ENCODE assay signal across 19 cellular contexts in genomic region chr2:168796090-168796577, GRCh38. TPM values are rescaled to one million over a fixed set of nuclear protein-coding genes. Genes with fewer than 3 reads are reported as not detected.
DNase-seq lines count a peak whose midpoint lies in the region; ATAC-seq, FAIRE-seq and TF ChIP-seq lines count a peak whose summit lies in the region.
"Had no signal": no experiment of that assay in that cellular context is flagged by ENCODE, and none has a peak within 500 bp of the region (broad histone marks: within the 10 kb centered on the region; RNA-seq: fewer than 3 reads in every experiment).

No MANE protein-coding gene starts in this region.

- TF ChIP-seq CTCF in H1 (IDR thresholded peaks at IDR 0.05; ENCODE audit: control extremely low read depth in 1 of 3, insufficient read depth in 1 of 3, low read depth in 1 of 3, low read length in 3 of 3) = no peak
- no peak for TF ChIP-seq CTCF in mesothelial cell of epicardium (IDR thresholded peaks at IDR 0.05; ENCODE audit: unreplicated experiment)

- H4K8ac ChIP-seq in H1 (ENCODE audit: extremely low read depth, insufficient read depth, low read length) = no peak overlapping the region
- H4K8ac ChIP-seq in mesenchymal stem cell (ENCODE audit: low read length) = peak overlapping the region; percentile 66

- H3K56ac ChIP-seq in H1 (replicated peaks; ENCODE audit: insufficient read length, low read depth, low read length) = no peak overlapping the region

- H3K4me3 ChIP-seq in H1 (ENCODE audit: extremely low read depth in 1 of 4, insufficient read depth in 2 of 4, low read depth in 3 of 4, low read length in 4 of 4) (no peak overlapping the region), mesenchymal stem cell (ENCODE audit: insufficient read depth in 1 of 2, low read depth in 1 of 2, low read length in 2 of 2) (no peak overlapping the region), skeletal muscle tissue (ENCODE audit: low read length in 3 of 3) (no peak overlapping the region)

- TF ChIP-seq EP300 in H1 (IDR thresholded peaks at IDR 0.05; ENCODE audit: borderline replicate concordance in 1 of 2, low read depth in 2 of 2, low read length in 2 of 2) = no peak

- H2BK20ac ChIP-seq in H1 (ENCODE audit: low read length) = no peak overlapping the region

- DNase-seq in DMS53 treated with DMSO at 0.1 percent for 48 hours (lab: John Stamatoyannopoulos, UW; ENCODE audit: unreplicated experiment) (peak; percentile 48), H1 (ENCODE audit: low read depth in 1 of 2, low spot score in 2 of 2) (no peak), mesenchymal stem cell (no peak), mesothelial cell of epicardium (ENCODE audit: low spot score in 2 of 2, unreplicated experiment in 2 of 2) (no peak), NK-92 (lab: John Stamatoyannopoulos, UW; ENCODE audit: unreplicated experiment) (no peak), D341Med (ENCODE audit: low spot score) (no peak)
- DNase-seq: BE2C, DMS 273 treated with DMSO at 0.1 percent for 48 hours, EL, NCI-H1417, NCI-H1930, NCI-H2171 treated with DMSO at 0.1 percent for 48 hours, NCI-H510A, NCI-H82, SIG-M5 had no signal

- no peak overlapping the region for H3K23ac ChIP-seq in H1 (ENCODE audit: insufficient read length)
- no peak overlapping the region for H3K23ac ChIP-seq in mesenchymal stem cell (ENCODE audit: low read length in 2 of 2)

- no peak overlapping the region for H3K27ac Mint-ChIP-seq in mesothelial cell of epicardium

- H3K27me3 ChIP-seq in H1 (replicated peaks in 1 of 4; ENCODE audit: control insufficient read depth in 3 of 4, extremely low read depth in 1 of 4, insufficient read depth in 3 of 4, low read length in 3 of 4) = no peaks in the 10 kb centered on the region
- peaks cover 0 to 2% of the 10 kb centered on the region in 2 experiments for H3K27me3 ChIP-seq in mesenchymal stem cell (ENCODE audit: control insufficient read depth in 1 of 2, insufficient read depth in 1 of 2, low read length in 2 of 2)
- H3K27me3 ChIP-seq in skeletal muscle tissue (ENCODE audit: control insufficient read depth in 3 of 3, insufficient read depth in 3 of 3, low read length in 3 of 3) = no peaks in the 10 kb centered on the region
- H3K27me3 ChIP-seq: BE2C had no signal

- H4K20me1 ChIP-seq in H1 (replicated peaks in 1 of 2; ENCODE audit: control insufficient read depth in 1 of 2, insufficient read depth in 2 of 2, low read length in 2 of 2) = no peaks in the 10 kb centered on the region

- no peaks in the 10 kb centered on the region for H3K23me2 ChIP-seq in H1 (ENCODE audit: low read depth, low read length)

- ATAC-seq in HG03565 (IDR thresholded peaks at IDR 0.05; ENCODE audit: unreplicated experiment) = no peak

- H3K36me3 Mint-ChIP-seq in mesothelial cell of epicardium = no peaks in the 10 kb centered on the region

- H3K18ac ChIP-seq in H1 (ENCODE audit: extremely low read depth, low read length) = no peak overlapping the region
- H3K18ac ChIP-seq in mesenchymal stem cell (ENCODE audit: low read depth in 1 of 2, low read length in 2 of 2) = peak overlapping the region; percentile 50 to 80

- H3K79me2 ChIP-seq in H1 (ENCODE audit: control insufficient read depth in 1 of 2, insufficient read depth in 2 of 2, low read length in 2 of 2) = no peaks in the 10 kb centered on the region

- POLR2A ChIA-PET in H1 (lab: Charles Lee; ENCODE audit: partially characterized antibody) = no interaction called here

- no peak overlapping the region for H2BK5ac ChIP-seq in H1 (ENCODE audit: low read depth, low read length)
- no peak overlapping the region for H2BK5ac ChIP-seq in mesenchymal stem cell (ENCODE audit: low read depth, low read length, poor library complexity, severe bottlenecking)

- no peak for TF ChIP-seq POLR2A in H1 (IDR thresholded peaks at IDR 0.05; ENCODE audit: control extremely low read depth in 1 of 2, low read depth in 2 of 2, low read length in 2 of 2)

- FAIRE-seq in H1 (lab: Jason Lieb, UNC) = no peak
- FAIRE-seq: RCC 7860 had no signal

- H3K4ac ChIP-seq in H1 (replicated peaks; ENCODE audit: insufficient read length, low read depth, low read length) = no peak overlapping the region
- peak overlapping the region; percentile 35 to 37 for H3K4ac ChIP-seq in mesenchymal stem cell (ENCODE audit: low read depth in 1 of 2, low read length in 2 of 2)

- H3K9me3 Mint-ChIP-seq in mesothelial cell of epicardium = no peaks in the 10 kb centered on the region

- H2BK15ac ChIP-seq in H1 (ENCODE audit: low read length) (0 out of 2 replicates have a peak overlapping the region, but pooled peaks have one; percentile 48), mesenchymal stem cell (ENCODE audit: low read depth, poor library complexity, severe bottlenecking) (peak overlapping the region; percentile 60)

- H2BK120ac ChIP-seq in H1 (replicated peaks; ENCODE audit: low read depth, low read length) (no peak overlapping the region), mesenchymal stem cell (ENCODE audit: low read depth, low read length) (peak overlapping the region; percentile 40)

- H3K4me1 ChIP-seq in H1 (replicated peaks in 1 of 4; ENCODE audit: control insufficient read depth in 3 of 4, insufficient read depth in 4 of 4, low read length in 3 of 4) = peaks cover 4 to 14% (median 10%) of the 10 kb centered on the region in 4 experiments; a peak in 5 of 7 replicates
- no peaks in the 10 kb centered on the region for H3K4me1 ChIP-seq in mesenchymal stem cell (ENCODE audit: control insufficient read depth, insufficient read depth, low read depth, low read length)
- H3K4me1 ChIP-seq in skeletal muscle tissue (ENCODE audit: control insufficient read depth in 3 of 3, insufficient read depth in 3 of 3, low read length in 3 of 3) = peaks cover 0 to 9% (median 0%) of the 10 kb centered on the region in 3 donors
- H3K4me1 ChIP-seq: BE2C had no signal

- H4K5ac ChIP-seq in H1 (ENCODE audit: insufficient read length, low read depth, low read length) = peak overlapping the region; percentile 63

- H3K4me1 Mint-ChIP-seq in mesothelial cell of epicardium = peaks cover 12% of the 10 kb centered on the region

- peak overlapping the region; percentile 54 for H4K91ac ChIP-seq in H1 (replicated peaks; ENCODE audit: insufficient read length, low read length)
- peak overlapping the region; percentile 79 for H4K91ac ChIP-seq in mesenchymal stem cell (ENCODE audit: low read length)

- no peaks in the 10 kb centered on the region for H3K79me1 ChIP-seq in H1 (ENCODE audit: low read depth, low read length)
- H3K79me1 ChIP-seq in mesenchymal stem cell (replicated peaks; ENCODE audit: low read length, poor library complexity, severe bottlenecking) = no peaks in the 10 kb centered on the region

- H3K4me2 ChIP-seq in H1 (ENCODE audit: insufficient read depth in 1 of 2, low read depth in 2 of 2, low read length in 2 of 2) = no peak overlapping the region
- no peak overlapping the region for H3K4me2 ChIP-seq in mesenchymal stem cell (ENCODE audit: low read length, poor library complexity, severe bottlenecking)

- H2AFZ ChIP-seq in H1 (ENCODE audit: low read length) = no peak overlapping the region
- H2AFZ ChIP-seq in mesenchymal stem cell (ENCODE audit: low read depth, low read length) = no peak overlapping the region

- TF ChIP-seq RAD21 in H1 (IDR thresholded peaks at IDR 0.05 in 1 of 2, conservative IDR thresholded peaks at IDR 0.05 in 1 of 2; ENCODE audit: low read depth in 2 of 2, low read length in 2 of 2) = no peak

- 0 out of 2 replicates have a peak overlapping the region, but pooled peaks have one; percentile 18 for H2BK12ac ChIP-seq in H1 (ENCODE audit: low read depth, low read length)
- H2BK12ac ChIP-seq in mesenchymal stem cell (ENCODE audit: low read length in 2 of 2) = peak overlapping the region; percentile 60 to 69

- no peak overlapping the region for H3K9ac ChIP-seq in H1 (replicated peaks in 1 of 4; ENCODE audit: extremely low read depth in 1 of 4, low read depth in 3 of 4, low read length in 3 of 4)
- H3K9ac ChIP-seq in mesenchymal stem cell (ENCODE audit: low read length) = no peak overlapping the region
- H3K9ac ChIP-seq in skeletal muscle tissue (ENCODE audit: low read depth in 1 of 3, low read length in 3 of 3) = no peak overlapping the region

- H3K14ac ChIP-seq in H1 (ENCODE audit: insufficient read length) (no peak overlapping the region), mesenchymal stem cell (ENCODE audit: low read length in 2 of 2) (no peak overlapping the region)

- WGBS in H1 (ENCODE audit: extremely low coverage in 1 of 2, insufficient coverage in 1 of 2, insufficient read length in 1 of 2, insufficient replicate concordance in 2 of 2, low coverage in 1 of 2, low lambda C conversion rate in 2 of 2, missing lambda C conversion rate in 1 of 2), 2 experiments = 89% methylated on average over 9 of the region's 9 CpGs; no CpG with 5 or more reads in 1 of the 2 experiments
- 76% methylated on average over 9 of the region's 9 CpGs for WGBS in mesenchymal stem cell

- H3K9me3 ChIP-seq in H1 (ENCODE audit: insufficient read depth in 2 of 2, low read depth in 1 of 2, low read length in 1 of 2) (no peaks in the 10 kb centered on the region), mesenchymal stem cell (ENCODE audit: control insufficient read depth, low read length) (no peaks in the 10 kb centered on the region), skeletal muscle tissue (ENCODE audit: control insufficient read depth in 3 of 3, low read length in 3 of 3) (no peaks in the 10 kb centered on the region)
- H3K9me3 ChIP-seq: BE2C had no signal

- no peaks in the 10 kb centered on the region for H3K36me3 ChIP-seq in H1 (ENCODE audit: control insufficient read depth in 2 of 4, insufficient read depth in 4 of 4, low read length in 3 of 4)
- H3K36me3 ChIP-seq in mesenchymal stem cell (ENCODE audit: control insufficient read depth in 1 of 2, insufficient read depth in 2 of 2, low read depth in 1 of 2, low read length in 2 of 2) = no peaks in the 10 kb centered on the region
- H3K36me3 ChIP-seq in skeletal muscle tissue (ENCODE audit: control insufficient read depth in 3 of 3, insufficient read depth in 3 of 3, low read length in 3 of 3) = no peaks in the 10 kb centered on the region
- H3K36me3 ChIP-seq: BE2C had no signal

- H2AK5ac ChIP-seq in H1 (ENCODE audit: low read depth, low read length) (no peak overlapping the region), mesenchymal stem cell (ENCODE audit: low read length, severe bottlenecking) (no peak overlapping the region)

- H3K27ac ChIP-seq in H1 (ENCODE audit: low read depth, low read length) = no peak overlapping the region
- H3K27ac ChIP-seq in mesenchymal stem cell (ENCODE audit: low read length, poor library complexity, severe bottlenecking) = no peak overlapping the region
- peak overlapping the region; percentile 52 for H3K27ac ChIP-seq in skeletal muscle tissue (ENCODE audit: low read depth, low read length)

- H3K27me3 Mint-ChIP-seq in mesothelial cell of epicardium (ENCODE audit: low read depth) = no peaks in the 10 kb centered on the region

- no peak overlapping the region for H3K4me3 Mint-ChIP-seq in mesothelial cell of epicardium

- CTCF ChIA-PET in H1 (lab: Charles Lee; ENCODE audit: partially characterized antibody) = interaction anchor here (0.8 to 3.3 kb wide), 3 partner anchors 20 to 451 kb away, joined by 3 to 14 read pairs (median 3); no protein-coding TSS in a partner anchor

RNA-seq across cellular contexts. Expression of gene NOSTRIN, which starts 6.3 kb away (rescaled TPM):
- not detected in 2 replicates for total RNA-seq in H1 (2021; fragmentation: NEBNext Ultra II Directional; extraction: Animal tissue kit (Norgen Biotek cat#: 25700))
- polyA plus RNA-seq in H1 (2011; rRNA removed) = not detected in 2 replicates
- not detected for polyA plus RNA-seq in H1 (2011; cell fraction: cytosol; rRNA removed)
- polyA plus RNA-seq in H1 (2011; cell fraction: nucleus; rRNA removed) = not detected
- polyA plus RNA-seq in H1 (2012, experiment 1 of 2) = 0.88 to 2.0 TPM (median 1.3 TPM) in 4 replicates
- not detected for polyA plus RNA-seq in H1 (2012, experiment 2 of 2)
- polyA plus RNA-seq in H1 (2013, experiment 1 of 2) = not detected
- not detected for polyA plus RNA-seq in H1 (2013, experiment 2 of 2)
- not detected in 2 replicates for polyA minus RNA-seq in H1 (2011; rRNA and poly(A)+ RNA removed)
- polyA minus RNA-seq in H1 (2011; cell fraction: cytosol; rRNA and poly(A)+ RNA removed) = not detected
- not detected for polyA minus RNA-seq in H1 (2011; cell fraction: nucleus; rRNA and poly(A)+ RNA removed)
- 2.6 TPM for polyA plus RNA-seq in mesenchymal stem cell (2013, experiment 1 of 2)
- polyA plus RNA-seq in mesenchymal stem cell (2013, experiment 2 of 2) = 2.1 TPM
- 8.4 TPM for total RNA-seq in skeletal muscle tissue
- total RNA-seq in mesothelial cell of epicardium = 0.90 to 1.0 TPM (median 0.98 TPM) in 3 replicates
- total RNA-seq: LHCN-M2 had no signal
